In the genomic region with DNA sequence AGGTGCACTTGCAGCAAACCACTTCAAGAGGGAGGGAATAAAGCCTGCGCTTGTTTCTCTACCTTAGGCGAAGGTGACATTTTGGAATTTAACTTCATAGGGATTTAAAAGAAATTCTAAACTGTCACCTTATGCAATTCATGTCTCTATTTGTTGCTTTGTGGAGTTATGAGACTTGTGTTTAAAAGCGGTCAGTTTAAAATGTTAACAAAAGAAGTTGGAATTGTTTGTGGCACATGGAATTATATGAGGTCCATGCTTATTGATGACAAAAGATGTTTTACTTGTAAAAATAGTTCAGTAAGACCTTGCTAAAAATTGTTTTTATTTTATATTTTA, we compare ENCODE assay signal across 10 cellular contexts.
DNase-seq lines count a peak whose midpoint lies in the region; ATAC-seq and TF ChIP-seq lines count a peak whose summit lies in the region.
"Had no signal": no experiment of that assay in that cellular context is flagged by ENCODE, and none has a peak within 500 bp of the region (broad histone marks: within the 10 kb centered on the region; RNA-seq: fewer than 3 reads in every experiment).

No MANE protein-coding gene starts in this region.

- peaks cover 62% of the 10 kb centered on the region for H3K27me3 Mint-ChIP-seq in dendritic cell treated with granulocyte-macrophage colony-stimulating factor and Interleukin-4, amounts not matched to agents 40 ng/mL and 50 ng/mL, for 4 days
- H3K27me3 Mint-ChIP-seq in nephron progenitor cell (ENCODE audit: low read depth, poor library complexity) = peaks cover 62% of the 10 kb centered on the region

- intact Hi-C loops in dendritic cell treated with granulocyte-macrophage colony-stimulating factor and Interleukin-4, amounts not matched to agents 40 ng/mL and 50 ng/mL, for 4 days (cut with micrococcal nuclease) = no loop called here

- H3K4me3 Mint-ChIP-seq in dendritic cell treated with granulocyte-macrophage colony-stimulating factor and Interleukin-4, amounts not matched to agents 40 ng/mL and 50 ng/mL, for 4 days = peak overlapping the region; percentile 72
- peak overlapping the region; percentile 87 for H3K4me3 Mint-ChIP-seq in nephron progenitor cell

- no peak overlapping the region for H3K9ac ChIP-seq in HUES48 (ENCODE audit: low read depth, low read length)

- no peak for DNase-seq in nephron progenitor cell
- no peak for DNase-seq in GM20000 (ENCODE audit: low spot score)
- no peak for DNase-seq in NOMO-1 (lab: John Stamatoyannopoulos, UW; ENCODE audit: unreplicated experiment in 2 of 2)
- DNase-seq in stimulated activated CD8-positive, alpha-beta memory T cell treated with anti-CD3 and anti-CD28 coated beads, Interleukin-4, amount 100 ng/mL, for 48 hours = no peak
- DNase-seq: COR-L47, NCI-H1417 had no signal

- peaks cover 46% of the 10 kb centered on the region for H3K4me1 Mint-ChIP-seq in dendritic cell treated with granulocyte-macrophage colony-stimulating factor and Interleukin-4, amounts not matched to agents 40 ng/mL and 50 ng/mL, for 4 days (ENCODE audit: low read depth)
- peaks cover 39% of the 10 kb centered on the region for H3K4me1 Mint-ChIP-seq in nephron progenitor cell

- H3K9me3 Mint-ChIP-seq in dendritic cell treated with granulocyte-macrophage colony-stimulating factor and Interleukin-4, amounts not matched to agents 40 ng/mL and 50 ng/mL, for 4 days = no peaks in the 10 kb centered on the region
- H3K9me3 Mint-ChIP-seq in nephron progenitor cell = no peaks in the 10 kb centered on the region

- H3K27me3 ChIP-seq in ACC112 (ENCODE audit: insufficient read depth, low read length) (peaks cover 78% of the 10 kb centered on the region), HUES48 (ENCODE audit: control insufficient read depth, insufficient read depth, low read length) (peaks cover 66% of the 10 kb centered on the region)

- no peaks in the 10 kb centered on the region for H3K36me3 ChIP-seq in ACC112 (ENCODE audit: insufficient read depth, low read length)
- H3K36me3 ChIP-seq in HUES48 (ENCODE audit: control insufficient read depth, insufficient read depth, low read length) = no peaks in the 10 kb centered on the region

- no peaks in the 10 kb centered on the region for H3K36me3 Mint-ChIP-seq in dendritic cell treated with granulocyte-macrophage colony-stimulating factor and Interleukin-4, amounts not matched to agents 40 ng/mL and 50 ng/mL, for 4 days (ENCODE audit: low read depth)
- peaks cover 28% of the 10 kb centered on the region for H3K36me3 Mint-ChIP-seq in nephron progenitor cell (ENCODE audit: low read depth)

- H2AFZ ChIP-seq in ACC112 (ENCODE audit: low read length, unreplicated experiment) = peak overlapping the region; percentile 20

- H3K27ac Mint-ChIP-seq in dendritic cell treated with granulocyte-macrophage colony-stimulating factor and Interleukin-4, amounts not matched to agents 40 ng/mL and 50 ng/mL, for 4 days = no peak overlapping the region
- no peak overlapping the region for H3K27ac Mint-ChIP-seq in nephron progenitor cell

- no peaks in the 10 kb centered on the region for H3K79me2 ChIP-seq in ACC112 (ENCODE audit: control insufficient read depth, insufficient read depth, low read length, unreplicated experiment)

- peak overlapping the region; percentile 62 for H3K4me3 ChIP-seq in ACC112 (ENCODE audit: low read depth, low read length)
- peak overlapping the region; percentile 89 for H3K4me3 ChIP-seq in HUES48 (ENCODE audit: low read depth, low read length)

- no peak for TF ChIP-seq CTCF in nephron progenitor cell (IDR thresholded peaks at IDR 0.05)
- no peak for TF ChIP-seq CTCF in GM20000 (IDR thresholded peaks at IDR 0.05; ENCODE audit: extremely low read depth, missing control alignments)

- H3K4me1 ChIP-seq in ACC112 (ENCODE audit: control insufficient read depth, insufficient read depth, low read length, unreplicated experiment) (peaks cover 14% of the 10 kb centered on the region), HUES48 (ENCODE audit: control insufficient read depth, insufficient read depth, low read length) (peaks cover 57% of the 10 kb centered on the region)

- H3K27ac ChIP-seq in ACC112 (ENCODE audit: low read depth, low read length) (no peak overlapping the region), HUES48 (ENCODE audit: low read depth, low read length) (no peak overlapping the region)

- no peaks in the 10 kb centered on the region for H3K9me3 ChIP-seq in HUES48 (ENCODE audit: control insufficient read depth, insufficient read depth, low read length)

- no peak for ATAC-seq in HG02642 (IDR thresholded peaks at IDR 0.05; ENCODE audit: poor library complexity, unreplicated experiment)
